8 cellular contexts compared by ENCODE assay signal in the genomic region with DNA sequence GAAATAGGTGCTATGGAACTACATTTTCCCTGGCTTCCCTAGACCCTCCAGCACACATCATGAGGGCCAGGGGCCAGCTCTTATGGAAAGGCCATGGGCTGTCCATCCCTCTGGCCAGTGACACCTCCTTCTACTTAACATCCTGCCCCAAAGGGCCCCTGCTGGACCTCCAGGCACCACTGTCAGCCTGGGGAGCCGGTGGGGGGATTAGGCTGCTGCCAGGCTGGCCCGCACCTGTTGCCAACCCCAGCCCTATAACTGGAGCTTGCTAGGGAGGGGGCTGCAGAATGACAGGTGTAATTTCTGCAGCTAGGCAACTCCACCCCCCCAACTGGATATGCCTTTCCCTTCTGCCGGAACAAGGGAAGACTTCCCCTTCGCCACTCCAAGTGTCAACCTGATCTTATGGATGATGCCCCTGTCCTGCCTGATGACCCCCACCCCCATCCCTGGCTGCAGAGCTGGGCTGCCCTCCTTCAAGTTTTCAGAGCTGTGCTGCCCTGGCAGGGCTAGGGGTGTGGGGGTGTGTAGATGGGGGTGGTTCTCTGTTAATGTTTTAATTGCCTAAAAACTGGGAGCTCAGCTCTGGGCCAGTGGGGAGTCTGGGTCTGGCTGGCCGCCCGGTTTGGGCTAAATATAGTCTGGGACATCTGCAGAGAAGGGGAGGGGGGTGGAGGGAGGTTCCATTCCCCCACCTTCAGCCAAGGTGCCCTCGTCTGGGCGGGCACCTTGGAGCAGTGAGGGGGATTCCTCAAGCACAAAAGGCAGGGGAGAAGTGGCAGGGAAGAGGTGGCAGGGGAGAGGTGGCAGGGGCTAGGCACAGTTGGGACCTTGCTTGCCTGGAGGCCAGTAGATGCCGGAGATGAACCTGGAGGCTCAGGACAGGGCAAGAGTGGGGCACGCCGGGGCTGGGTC. TPM values are rescaled to one million over a fixed set of nuclear protein-coding genes. Genes with fewer than 3 reads are reported as not detected.
DNase-seq lines count a peak whose midpoint lies in the region; ATAC-seq and TF ChIP-seq lines count a peak whose summit lies in the region.

No MANE protein-coding gene starts in this region.

- TF ChIP-seq RAD21 in Ishikawa (IDR thresholded peaks at IDR 0.05; ENCODE audit: low read depth) = no peak

- H3K4me1 ChIP-seq in ACC112 (ENCODE audit: control insufficient read depth, insufficient read depth, low read length, unreplicated experiment) (peaks cover 74% of the 10 kb centered on the region), mucosa of descending colon (ENCODE audit: low read depth) (peaks cover 57% of the 10 kb centered on the region)

- TF ChIP-seq EP300 in Ishikawa (IDR thresholded peaks at IDR 0.05; ENCODE audit: borderline replicate concordance) = no peak

- no peak for DNase-seq in MCF 10A (ENCODE audit: unreplicated experiment)
- peak in 2 of 3 donors; percentile 59 to 66 for DNase-seq in mucosa of descending colon
- no peak for DNase-seq in GM10248 (ENCODE audit: extremely low spot score)
- DNase-seq in GDM1 (lab: John Stamatoyannopoulos, UW) = no peak
- no peak for DNase-seq in hepatic stellate cell (ENCODE audit: low spot score)

- no peaks in the 10 kb centered on the region for H3K9me3 Mint-ChIP-seq in MCF 10A (ENCODE audit: unreplicated experiment)

- no peak for TF ChIP-seq CTCF in MCF 10A (IDR thresholded peaks at IDR 0.05; ENCODE audit: unreplicated experiment)
- TF ChIP-seq CTCF in mucosa of descending colon (IDR thresholded peaks at IDR 0.05) = no peak
- no peak for TF ChIP-seq CTCF in GM10248 (IDR thresholded peaks at IDR 0.05; ENCODE audit: control extremely low read depth, extremely low read depth, low read depth, missing control alignments)

- intact Hi-C loops in MCF 10A (cut with micrococcal nuclease) = no loop called here
- intact Hi-C loops in mucosa of descending colon (cut with DNase I, micrococcal nuclease) = no loop called here

- peak overlapping the region; percentile 52 for H3K4me3 Mint-ChIP-seq in MCF 10A (ENCODE audit: unreplicated experiment)

- peaks cover 72% of the 10 kb centered on the region for H3K79me2 ChIP-seq in ACC112 (ENCODE audit: control insufficient read depth, insufficient read depth, low read length, unreplicated experiment)

- peaks cover 8% of the 10 kb centered on the region for H3K36me3 Mint-ChIP-seq in MCF 10A (ENCODE audit: insufficient read depth, unreplicated experiment)

- H3K27ac Mint-ChIP-seq in MCF 10A (ENCODE audit: low read depth, unreplicated experiment) = peak overlapping the region; percentile 87

- H3K4me3 ChIP-seq in ACC112 (ENCODE audit: low read depth, low read length) (peak overlapping the region; percentile 95), mucosa of descending colon (no peak overlapping the region)

- ATAC-seq in mucosa of descending colon (no peak), HG03135 (IDR thresholded peaks at IDR 0.05; ENCODE audit: unreplicated experiment) (no peak)

- no peaks in the 10 kb centered on the region for H3K36me3 ChIP-seq in ACC112 (ENCODE audit: insufficient read depth, low read length)
- H3K36me3 ChIP-seq in mucosa of descending colon (ENCODE audit: low read depth) = no peaks in the 10 kb centered on the region

- H3K27me3 ChIP-seq in ACC112 (ENCODE audit: insufficient read depth, low read length) = no peaks in the 10 kb centered on the region

- H3K27ac ChIP-seq in ACC112 (ENCODE audit: low read depth, low read length) = peak overlapping the region; percentile 97

- no TSS peak for BruUV-seq in MCF 10A (replicated peaks; lab: Mats Ljungman, UMichigan)

- peaks cover 72% of the 10 kb centered on the region for H3K4me1 Mint-ChIP-seq in MCF 10A (ENCODE audit: insufficient read depth, unreplicated experiment)

- POLR2A ChIA-PET in MCF 10A (lab: Yijun Ruan, JAX) = interaction anchor here (0.9 to 1.2 kb wide), 2 partner anchors 9 to 11 kb away, joined by 3 to 5 read pairs; no protein-coding TSS in a partner anchor
- POLR2A ChIA-PET in GM10248 (lab: Yijun Ruan, JAX) = interaction anchor here (0.5 to 1.0 kb wide), 3 partner anchors 17 to 542 kb away, joined by 3 to 9 read pairs (median 6); no protein-coding TSS in a partner anchor

- H2AFZ ChIP-seq in ACC112 (ENCODE audit: low read length, unreplicated experiment) = no peak overlapping the region

- H3K9me3 ChIP-seq in mucosa of descending colon = no peaks in the 10 kb centered on the region

- CTCF ChIA-PET in MCF 10A (lab: Yijun Ruan, JAX) (no interaction called here), GM10248 (lab: Yijun Ruan, JAX) (interaction anchor here (0.8 to 15.6 kb wide), 7 partner anchors 9 to 242 kb away, joined by 3 to 163 read pairs (median 3); partner anchors contain the start of gene RARA)

- H3K27me3 Mint-ChIP-seq in MCF 10A (ENCODE audit: insufficient read depth, unreplicated experiment) = no peaks in the 10 kb centered on the region

TF ChIP-seq in Ishikawa, 13 proteins besides CTCF, POLR2A, EP300 and RAD21:
- TF ChIP-seq NFIC (IDR thresholded peaks at IDR 0.05) = peak; percentile 71
- TF ChIP-seq USF1 (IDR thresholded peaks at IDR 0.05) = no peak
- no peak for TF ChIP-seq FOXM1 (IDR thresholded peaks at IDR 0.05; ENCODE audit: borderline replicate concordance, low read depth)
- TF ChIP-seq CEBPB (IDR thresholded peaks at IDR 0.05) = no peak
- TF ChIP-seq TEAD4 (IDR thresholded peaks at IDR 0.05) = no peak
- peak; percentile 46; the same call in 1 of the 2 replicates for TF ChIP-seq TCF12 (IDR thresholded peaks at IDR 0.05; ENCODE audit: low read depth)
- no peak for TF ChIP-seq YY1 (IDR thresholded peaks at IDR 0.05; ENCODE audit: low read depth)
- TF ChIP-seq, protein P1, sequence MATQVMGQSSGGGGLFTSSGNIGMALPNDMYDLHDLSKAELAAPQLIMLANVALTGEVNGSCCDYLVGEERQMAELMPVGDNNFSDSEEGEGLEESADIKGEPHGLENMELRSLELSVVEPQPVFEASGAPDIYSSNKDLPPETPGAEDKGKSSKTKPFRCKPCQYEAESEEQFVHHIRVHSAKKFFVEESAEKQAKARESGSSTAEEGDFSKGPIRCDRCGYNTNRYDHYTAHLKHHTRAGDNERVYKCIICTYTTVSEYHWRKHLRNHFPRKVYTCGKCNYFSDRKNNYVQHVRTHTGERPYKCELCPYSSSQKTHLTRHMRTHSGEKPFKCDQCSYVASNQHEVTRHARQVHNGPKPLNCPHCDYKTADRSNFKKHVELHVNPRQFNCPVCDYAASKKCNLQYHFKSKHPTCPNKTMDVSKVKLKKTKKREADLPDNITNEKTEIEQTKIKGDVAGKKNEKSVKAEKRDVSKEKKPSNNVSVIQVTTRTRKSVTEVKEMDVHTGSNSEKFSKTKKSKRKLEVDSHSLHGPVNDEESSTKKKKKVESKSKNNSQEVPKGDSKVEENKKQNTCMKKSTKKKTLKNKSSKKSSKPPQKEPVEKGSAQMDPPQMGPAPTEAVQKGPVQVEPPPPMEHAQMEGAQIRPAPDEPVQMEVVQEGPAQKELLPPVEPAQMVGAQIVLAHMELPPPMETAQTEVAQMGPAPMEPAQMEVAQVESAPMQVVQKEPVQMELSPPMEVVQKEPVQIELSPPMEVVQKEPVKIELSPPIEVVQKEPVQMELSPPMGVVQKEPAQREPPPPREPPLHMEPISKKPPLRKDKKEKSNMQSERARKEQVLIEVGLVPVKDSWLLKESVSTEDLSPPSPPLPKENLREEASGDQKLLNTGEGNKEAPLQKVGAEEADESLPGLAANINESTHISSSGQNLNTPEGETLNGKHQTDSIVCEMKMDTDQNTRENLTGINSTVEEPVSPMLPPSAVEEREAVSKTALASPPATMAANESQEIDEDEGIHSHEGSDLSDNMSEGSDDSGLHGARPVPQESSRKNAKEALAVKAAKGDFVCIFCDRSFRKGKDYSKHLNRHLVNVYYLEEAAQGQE (IDR thresholded peaks at IDR 0.05; ENCODE audit: low read depth) = no peak
- no peak for TF ChIP-seq TAF1 (IDR thresholded peaks at IDR 0.05; ENCODE audit: low read depth)
- no peak for TF ChIP-seq CREB1 (IDR thresholded peaks at IDR 0.05; ENCODE audit: low read depth)
- TF ChIP-seq EGR1 (IDR thresholded peaks at IDR 0.05) = no peak
- TF ChIP-seq ZBTB7A (IDR thresholded peaks at IDR 0.05; ENCODE audit: low read depth) = no peak

RNA-seq across cellular contexts. Expression of gene RARA, which starts 12.8 kb away (rescaled TPM):
- 12.2 and 12.6 TPM in 2 replicates for total RNA-seq in MCF 10A (2022)
- 10 to 100 TPM; 42.2 to 51.2 (median 49.6) TPM for total RNA-seq in mucosa of descending colon

RNA-seq across cellular contexts. Expression of gene CDC6, which starts 34.1 kb away (rescaled TPM):
- total RNA-seq in MCF 10A (2022) = 70.0 and 96.8 TPM in 2 replicates
- total RNA-seq in mucosa of descending colon = 10 to 100 TPM in 1 of 3 donors, 1 to 10 TPM in 2; 4.0 to 14.9 (median 7.4) TPM

RNA-seq across cellular contexts. Expression of gene GJD3, which starts 42.8 kb away (rescaled TPM):
- total RNA-seq in MCF 10A (2022) (not detected in 2 replicates), mucosa of descending colon (1 to 10 TPM in 2 of 3 donors, under 1 TPM in 1; 0.81 to 1.4 (median 1.2) TPM)

Comparison
In these comparisons a context has a peak if more than half of its experiments do, and no peak if none do; other contexts are left out.
1. DNase-seq: peak in mucosa of descending colon (2 of 3); none in MCF 10A (single experiment), GM10248 (single experiment), GDM1 (single experiment) and hepatic stellate cell (single experiment).